In the genomic region with DNA sequence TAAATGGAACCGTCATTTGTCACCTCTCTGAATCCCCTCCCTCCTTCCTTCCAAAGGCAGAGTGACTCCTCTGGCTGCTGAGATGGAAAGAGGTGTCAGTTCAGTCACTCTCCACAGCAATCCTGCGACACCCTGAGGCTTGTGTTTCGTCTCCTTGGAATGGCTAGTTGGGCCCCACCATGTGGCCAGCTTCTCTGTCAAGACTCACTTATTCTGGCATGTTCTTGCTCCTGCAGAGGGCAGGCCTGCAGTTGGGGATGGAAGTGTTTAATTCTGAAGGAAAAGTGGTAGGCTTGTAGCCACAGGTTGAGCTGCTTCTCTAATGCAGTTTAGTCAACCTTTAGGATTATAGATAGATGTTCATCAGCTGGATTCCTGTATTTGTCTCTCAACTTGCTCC, we compare ENCODE assay signal across 1 cellular context.
TF ChIP-seq lines count a peak whose summit lies in the region.

No MANE protein-coding gene starts in this region.

TF ChIP-seq in HEK293, 187 proteins besides CTCF, POLR2A, EP300 and RAD21 (continued from another document):
- TF ChIP-seq, protein P1, sequence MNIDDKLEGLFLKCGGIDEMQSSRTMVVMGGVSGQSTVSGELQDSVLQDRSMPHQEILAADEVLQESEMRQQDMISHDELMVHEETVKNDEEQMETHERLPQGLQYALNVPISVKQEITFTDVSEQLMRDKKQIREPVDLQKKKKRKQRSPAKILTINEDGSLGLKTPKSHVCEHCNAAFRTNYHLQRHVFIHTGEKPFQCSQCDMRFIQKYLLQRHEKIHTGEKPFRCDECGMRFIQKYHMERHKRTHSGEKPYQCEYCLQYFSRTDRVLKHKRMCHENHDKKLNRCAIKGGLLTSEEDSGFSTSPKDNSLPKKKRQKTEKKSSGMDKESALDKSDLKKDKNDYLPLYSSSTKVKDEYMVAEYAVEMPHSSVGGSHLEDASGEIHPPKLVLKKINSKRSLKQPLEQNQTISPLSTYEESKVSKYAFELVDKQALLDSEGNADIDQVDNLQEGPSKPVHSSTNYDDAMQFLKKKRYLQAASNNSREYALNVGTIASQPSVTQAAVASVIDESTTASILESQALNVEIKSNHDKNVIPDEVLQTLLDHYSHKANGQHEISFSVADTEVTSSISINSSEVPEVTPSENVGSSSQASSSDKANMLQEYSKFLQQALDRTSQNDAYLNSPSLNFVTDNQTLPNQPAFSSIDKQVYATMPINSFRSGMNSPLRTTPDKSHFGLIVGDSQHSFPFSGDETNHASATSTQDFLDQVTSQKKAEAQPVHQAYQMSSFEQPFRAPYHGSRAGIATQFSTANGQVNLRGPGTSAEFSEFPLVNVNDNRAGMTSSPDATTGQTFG (tag by site-specific recombination; IDR thresholded peaks at IDR 0.05; ENCODE audit: borderline replicate concordance), result no peak
- TF ChIP-seq ZNF501 (tag by site-specific recombination; IDR thresholded peaks at IDR 0.05), result no peak
TF ChIP-seq in HEK293: peak in this region for 0.
